9 cellular contexts compared by ENCODE assay signal in the genomic region with DNA sequence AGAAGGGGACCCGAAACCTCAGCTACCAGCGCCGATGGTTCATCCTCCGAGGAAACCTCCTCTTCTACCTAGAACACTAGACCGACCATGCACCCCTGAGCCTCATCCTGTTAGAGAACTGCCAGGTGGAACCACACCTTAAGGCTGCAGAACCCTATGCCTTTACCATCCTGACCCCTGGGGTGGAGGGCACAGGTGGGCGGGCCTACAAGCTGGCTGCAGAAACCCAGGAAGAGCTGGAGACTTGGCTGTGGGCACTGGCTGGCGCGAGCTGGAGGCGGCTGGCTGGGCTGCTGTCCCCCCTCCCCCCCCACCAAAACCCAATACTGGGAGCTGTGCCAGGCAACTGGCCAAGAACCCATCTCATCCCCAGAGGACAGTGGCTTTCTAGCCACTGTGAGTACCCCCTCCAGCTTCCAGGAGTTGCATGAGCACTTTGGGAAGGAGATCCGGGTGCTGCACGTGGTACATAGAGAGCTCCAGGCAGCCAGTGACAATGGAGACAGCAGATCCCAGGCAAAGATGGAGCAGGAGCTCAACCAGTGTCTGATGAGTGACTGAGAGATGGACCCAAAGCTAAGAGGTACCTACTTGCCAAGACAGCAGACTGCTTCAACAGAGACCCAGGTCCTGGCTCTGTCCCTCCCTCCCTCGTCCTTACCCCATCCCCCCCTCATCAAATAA. TPM values are rescaled to one million over a fixed set of nuclear protein-coding genes. Genes with fewer than 3 reads are reported as not detected.
DNase-seq lines count a peak whose midpoint lies in the region; ATAC-seq, FAIRE-seq and TF ChIP-seq lines count a peak whose summit lies in the region.
"Had no signal": no experiment of that assay in that cellular context is flagged by ENCODE, and none has a peak within 500 bp of the region (broad histone marks: within the 10 kb centered on the region; RNA-seq: fewer than 3 reads in every experiment).

No MANE protein-coding gene starts in this region.

- H3K27ac Mint-ChIP-seq in activated CD4-positive, alpha-beta T cell treated with anti-CD3 and anti-CD28 coated beads, Interleukin-2, amount 10 ng/mL, durations not matched to agents 7 days and 5 days: peak overlapping the region; percentile 92
- peak overlapping the region; percentile 98 for H3K27ac Mint-ChIP-seq in activated T-helper 17 cell treated with anti-CD3 and anti-CD28 coated beads, Interleukin-2, amount 50 U/mL, for 72 hours

- FAIRE-seq in kidney (lab: Jason Lieb, UNC): no peak
- FAIRE-seq: G401.6 had no signal

- H3K4me3 ChIP-seq in kidney (ENCODE audit: low read length in 2 of 2): peak overlapping the region in 1 of 2 donors; percentile 97

- intact Hi-C loops in kidney (cut with DNase I): no loop called here

- H3K9me3 ChIP-seq in kidney (ENCODE audit: control insufficient read depth in 1 of 2, low read length in 2 of 2): no peaks in the 10 kb centered on the region

- peak overlapping the region; percentile 91 for H3K4me3 Mint-ChIP-seq in activated CD4-positive, alpha-beta T cell treated with anti-CD3 and anti-CD28 coated beads, Interleukin-2, amount 10 ng/mL, durations not matched to agents 7 days and 5 days
- H3K4me3 Mint-ChIP-seq in activated T-helper 17 cell treated with anti-CD3 and anti-CD28 coated beads, Interleukin-2, amount 50 U/mL, for 72 hours: peak overlapping the region; percentile 93

- no peak for DNase-seq in activated CD4-positive, alpha-beta T cell treated with anti-CD3 and anti-CD28 coated beads, Interleukin-2, amount 10 ng/mL, durations not matched to agents 7 days and 5 days
- DNase-seq in activated CD4-positive, alpha-beta T cell treated with anti-CD3 and anti-CD28 coated beads for 48 hours: no peak
- peak; percentile 70 for DNase-seq in kidney
- no peak for DNase-seq in GM10266 (ENCODE audit: extremely low spot score)

- no peak for ATAC-seq in activated T-helper 17 cell treated with anti-CD3 and anti-CD28 coated beads, Interleukin-2, amount 50 U/mL, for 72 hours (replicated peaks)
- ATAC-seq in GM19397 (IDR thresholded peaks at IDR 0.05; ENCODE audit: unreplicated experiment): no peak
- ATAC-seq in HG02981 (IDR thresholded peaks at IDR 0.05; ENCODE audit: unreplicated experiment): no peak

- TF ChIP-seq CTCF in kidney (IDR thresholded peaks at IDR 0.05; ENCODE audit: borderline replicate concordance, extremely low read depth, insufficient read depth) (no peak), GM10266 (IDR thresholded peaks at IDR 0.05; ENCODE audit: control insufficient read depth, insufficient read depth, low read depth, missing control alignments) (no peak)

- POLR2A ChIA-PET in activated CD4-positive, alpha-beta T cell treated with anti-CD3 and anti-CD28 coated beads, Interleukin-2, amount 10 ng/mL, durations not matched to agents 7 days and 5 days (lab: Charles Lee): no interaction called here

- CTCF ChIA-PET in activated CD4-positive, alpha-beta T cell treated with anti-CD3 and anti-CD28 coated beads, Interleukin-2, amount 10 ng/mL, durations not matched to agents 7 days and 5 days (lab: Charles Lee): interaction anchor here (0.7 to 1.6 kb wide), 4 partner anchors 12 to 15 kb away, joined by 3 to 6 read pairs (median 4); no protein-coding TSS in a partner anchor

- H3K4me1 Mint-ChIP-seq in activated CD4-positive, alpha-beta T cell treated with anti-CD3 and anti-CD28 coated beads, Interleukin-2, amount 10 ng/mL, durations not matched to agents 7 days and 5 days: peaks cover 46% of the 10 kb centered on the region
- peaks cover 18% of the 10 kb centered on the region for H3K4me1 Mint-ChIP-seq in activated T-helper 17 cell treated with anti-CD3 and anti-CD28 coated beads, Interleukin-2, amount 50 U/mL, for 72 hours

- peaks cover 22 to 33% of the 10 kb centered on the region in 2 donors for H3K4me1 ChIP-seq in kidney (ENCODE audit: control insufficient read depth in 1 of 2, insufficient read depth in 1 of 2, low read depth in 1 of 2, low read length in 2 of 2)

- H3K9ac ChIP-seq in kidney (ENCODE audit: low read length in 2 of 2): no peak overlapping the region

- H3K36me3 ChIP-seq in kidney (ENCODE audit: control insufficient read depth in 1 of 2, insufficient read depth in 2 of 2, low read length in 2 of 2): peaks cover 15 to 36% of the 10 kb centered on the region in 2 donors

- peak overlapping the region in 1 of 2 donors; percentile 98 for H3K27ac ChIP-seq in kidney (ENCODE audit: low read depth in 2 of 2, low read length in 2 of 2)
- H3K27ac ChIP-seq in temporal lobe (ENCODE audit: low read depth, low read length): peak overlapping the region; percentile 93

- H3K36me3 Mint-ChIP-seq in activated CD4-positive, alpha-beta T cell treated with anti-CD3 and anti-CD28 coated beads, Interleukin-2, amount 10 ng/mL, durations not matched to agents 7 days and 5 days (ENCODE audit: low read depth): peaks cover 44% of the 10 kb centered on the region
- H3K36me3 Mint-ChIP-seq in activated T-helper 17 cell treated with anti-CD3 and anti-CD28 coated beads, Interleukin-2, amount 50 U/mL, for 72 hours (ENCODE audit: low read depth): peaks cover 87% of the 10 kb centered on the region

- H3K9me3 Mint-ChIP-seq in activated CD4-positive, alpha-beta T cell treated with anti-CD3 and anti-CD28 coated beads, Interleukin-2, amount 10 ng/mL, durations not matched to agents 7 days and 5 days: no peaks in the 10 kb centered on the region
- H3K9me3 Mint-ChIP-seq in activated T-helper 17 cell treated with anti-CD3 and anti-CD28 coated beads, Interleukin-2, amount 50 U/mL, for 72 hours: no peaks in the 10 kb centered on the region

- H3K27me3 Mint-ChIP-seq in activated CD4-positive, alpha-beta T cell treated with anti-CD3 and anti-CD28 coated beads, Interleukin-2, amount 10 ng/mL, durations not matched to agents 7 days and 5 days: no peaks in the 10 kb centered on the region
- no peaks in the 10 kb centered on the region for H3K27me3 Mint-ChIP-seq in activated T-helper 17 cell treated with anti-CD3 and anti-CD28 coated beads, Interleukin-2, amount 50 U/mL, for 72 hours

RNA-seq across cellular contexts. Expression of gene CD2BP2, which starts 1.4 kb away (rescaled TPM):
- total RNA-seq in activated CD4-positive, alpha-beta T cell treated with anti-CD3 and anti-CD28 coated beads, Interleukin-2, amount 10 ng/mL, durations not matched to agents 7 days and 5 days: 10 to 100 TPM; 51.8 to 65.0 TPM
- 10 to 100 TPM; 51.0 to 69.9 TPM for total RNA-seq in activated T-helper 17 cell treated with anti-CD3 and anti-CD28 coated beads, Interleukin-2, amount 50 U/mL, for 72 hours
- 68.1 TPM for total RNA-seq in kidney
- 61.8 TPM for polyA plus RNA-seq in kidney (ENCODE audit: insufficient read depth, low read depth, low replicate concordance)
- 38.6 TPM for total RNA-seq in temporal lobe

RNA-seq across cellular contexts. Expression of gene TBC1D10B, which starts 13.8 kb away (rescaled TPM):
- 10 to 100 TPM; 63.9 to 69.9 TPM for total RNA-seq in activated CD4-positive, alpha-beta T cell treated with anti-CD3 and anti-CD28 coated beads, Interleukin-2, amount 10 ng/mL, durations not matched to agents 7 days and 5 days
- total RNA-seq in activated T-helper 17 cell treated with anti-CD3 and anti-CD28 coated beads, Interleukin-2, amount 50 U/mL, for 72 hours: 10 to 100 TPM; 49.7 to 64.2 TPM
- total RNA-seq in kidney (32.7 TPM), temporal lobe (28.8 TPM)
- 30.1 TPM for polyA plus RNA-seq in kidney (ENCODE audit: insufficient read depth, low read depth, low replicate concordance)

RNA-seq across cellular contexts. Expression of gene MYL11, which starts 18.1 kb away (rescaled TPM):
- not detected for total RNA-seq in activated CD4-positive, alpha-beta T cell treated with anti-CD3 and anti-CD28 coated beads, Interleukin-2, amount 10 ng/mL, durations not matched to agents 7 days and 5 days
- total RNA-seq in activated T-helper 17 cell treated with anti-CD3 and anti-CD28 coated beads, Interleukin-2, amount 50 U/mL, for 72 hours: 1 to 10 TPM in 1 of 2 donors, not detected in 1; 1.6 TPM
- total RNA-seq in kidney: not detected
- 2.3 TPM for polyA plus RNA-seq in kidney (ENCODE audit: insufficient read depth, low read depth, low replicate concordance)
- not detected for total RNA-seq in temporal lobe

RNA-seq across cellular contexts. Expression of gene SEPTIN1, which starts 25.8 kb away (rescaled TPM):
- 100 to 1,000 TPM; 383 to 413 TPM for total RNA-seq in activated CD4-positive, alpha-beta T cell treated with anti-CD3 and anti-CD28 coated beads, Interleukin-2, amount 10 ng/mL, durations not matched to agents 7 days and 5 days
- 100 to 1,000 TPM; 198 to 216 TPM for total RNA-seq in activated T-helper 17 cell treated with anti-CD3 and anti-CD28 coated beads, Interleukin-2, amount 50 U/mL, for 72 hours
- total RNA-seq in kidney (12.8 TPM), temporal lobe (0.74 TPM)
- polyA plus RNA-seq in kidney (ENCODE audit: insufficient read depth, low read depth, low replicate concordance): 5.0 TPM

RNA-seq across cellular contexts. Expression of gene ZNF48, which starts 38.7 kb away (rescaled TPM):
- total RNA-seq in activated CD4-positive, alpha-beta T cell treated with anti-CD3 and anti-CD28 coated beads, Interleukin-2, amount 10 ng/mL, durations not matched to agents 7 days and 5 days: 10 to 100 TPM; 13.7 to 13.9 TPM
- total RNA-seq in activated T-helper 17 cell treated with anti-CD3 and anti-CD28 coated beads, Interleukin-2, amount 50 U/mL, for 72 hours: 10 to 100 TPM; 10.2 to 10.5 TPM
- 9.7 TPM for total RNA-seq in kidney
- 6.9 TPM for polyA plus RNA-seq in kidney (ENCODE audit: insufficient read depth, low read depth, low replicate concordance)
- total RNA-seq in temporal lobe: 20.4 TPM
